9 cellular contexts compared by ENCODE assay signal in the genomic region with DNA sequence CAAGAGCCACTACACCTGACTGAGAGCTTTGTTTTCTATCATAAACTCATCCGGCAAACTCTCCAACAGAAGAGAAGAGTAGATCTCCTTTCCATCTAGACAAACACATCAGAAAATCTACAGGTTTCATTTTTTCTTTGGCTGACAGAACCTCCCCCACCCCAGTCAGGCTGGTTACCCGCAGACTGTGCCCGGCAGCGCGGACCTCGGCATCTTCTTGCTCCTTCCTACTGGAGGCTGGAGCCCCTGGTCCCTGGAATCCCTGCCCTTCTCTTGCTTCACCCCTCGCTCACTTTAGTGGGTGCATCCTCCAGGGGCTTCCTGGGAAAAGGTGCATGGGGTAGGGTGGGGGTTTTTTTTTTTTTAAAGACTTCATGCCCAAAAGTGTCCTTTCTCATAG. TPM values are rescaled to one million over a fixed set of nuclear protein-coding genes. Genes with fewer than 3 reads are reported as not detected.
"Had no signal": no experiment of that assay in that cellular context is flagged by ENCODE, and none has a peak within 500 bp of the region (broad histone marks: within the 10 kb centered on the region; RNA-seq: fewer than 3 reads in every experiment).

No MANE protein-coding gene starts in this region.

- H3K27ac ChIP-seq: HL-60 had no signal

- DNase-seq: IMR-90, KBM-7, KG1 had no signal

- H3K4me3 ChIP-seq: K562 had no signal

- H3K9me3 Mint-ChIP-seq: IgD-negative memory B cell had no signal

- ATAC-seq: HepG2, K562 had no signal

- H3K36me3 Mint-ChIP-seq: IgD-negative memory B cell had no signal

- FAIRE-seq: HepG2, HTR-8/SVneo, K562 had no signal

- H3K27me3 Mint-ChIP-seq: IgD-negative memory B cell had no signal

RNA-seq across cellular contexts. Expression of a gene that starts 23.0 kb away (rescaled TPM):
- total RNA-seq: HT1080, IMR-90, K562 had no signal
- polyA plus RNA-seq: IgD-negative memory B cell, IMR-90 had no signal
